Comparison of ENCODE assay signal across 13 cellular contexts in the genomic region with DNA sequence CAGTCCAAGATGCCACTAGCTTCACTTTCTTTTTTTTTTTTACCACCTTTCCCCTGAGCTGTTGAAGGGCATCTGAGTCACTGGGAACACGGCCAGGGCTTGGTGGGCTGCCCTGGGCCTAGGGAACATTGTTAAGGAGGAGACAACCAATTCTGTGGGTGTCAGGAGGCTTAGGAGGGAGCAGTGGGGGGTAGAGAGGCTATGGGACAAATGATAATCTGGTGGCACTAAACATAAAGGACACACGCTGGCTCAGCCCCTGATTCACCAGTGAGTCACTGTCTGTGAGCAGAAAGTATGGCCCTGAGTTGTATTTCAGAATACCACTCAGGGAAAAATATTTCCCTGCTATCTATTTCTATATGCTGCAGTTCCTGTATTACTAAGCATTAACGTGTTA.
DNase-seq lines count a peak whose midpoint lies in the region; ATAC-seq and TF ChIP-seq lines count a peak whose summit lies in the region.
"Had no signal": no experiment of that assay in that cellular context is flagged by ENCODE, and none has a peak within 500 bp of the region (broad histone marks: within the 10 kb centered on the region; RNA-seq: fewer than 3 reads in every experiment).

No MANE protein-coding gene starts in this region.

- no peaks in the 10 kb centered on the region for H3K36me3 Mint-ChIP-seq in activated CD8-positive, alpha-beta T cell treated with anti-CD3 and anti-CD28 coated beads, Interleukin-2, amount 10 ng/mL, durations not matched to agents 7 days and 5 days (ENCODE audit: low read depth)
- H3K36me3 Mint-ChIP-seq: mesothelial cell of epicardium had no signal

- H3K27me3 ChIP-seq in brain microvascular endothelial cell (replicated peaks), result no peaks in the 10 kb centered on the region
- H3K27me3 ChIP-seq: tibial nerve had no signal

- in situ Hi-C loops in brain microvascular endothelial cell (cut with HindIII; ENCODE audit: low pct_ligation_motif_present, low sequenced_read_pairs), result no loop called here

- H3K9me3 Mint-ChIP-seq in activated CD8-positive, alpha-beta T cell treated with anti-CD3 and anti-CD28 coated beads, Interleukin-2, amount 10 ng/mL, durations not matched to agents 7 days and 5 days (ENCODE audit: insufficient read depth), result no peaks in the 10 kb centered on the region
- H3K9me3 Mint-ChIP-seq: mesothelial cell of epicardium had no signal

- CTCF ChIA-PET in activated CD8-positive, alpha-beta T cell treated with anti-CD3 and anti-CD28 coated beads, Interleukin-2, amount 10 ng/mL, durations not matched to agents 7 days and 5 days (lab: Charles Lee), result no interaction called here

- H3K27ac ChIP-seq in brain microvascular endothelial cell, result peak overlapping the region; percentile 20
- H3K27ac ChIP-seq: tibial nerve had no signal

- H3K36me3 ChIP-seq in brain microvascular endothelial cell (replicated peaks), result no peaks in the 10 kb centered on the region
- H3K36me3 ChIP-seq: tibial nerve had no signal

- no peak overlapping the region for H3K27ac Mint-ChIP-seq in activated CD8-positive, alpha-beta T cell treated with anti-CD3 and anti-CD28 coated beads, Interleukin-2, amount 10 ng/mL, durations not matched to agents 7 days and 5 days
- H3K27ac Mint-ChIP-seq: GM23338, mesothelial cell of epicardium had no signal

- H3K4me1 Mint-ChIP-seq in activated CD8-positive, alpha-beta T cell treated with anti-CD3 and anti-CD28 coated beads, Interleukin-2, amount 10 ng/mL, durations not matched to agents 7 days and 5 days (ENCODE audit: low read depth), result no peaks in the 10 kb centered on the region

- ATAC-seq in HG03469 (IDR thresholded peaks at IDR 0.05; ENCODE audit: unreplicated experiment), result no peak
- ATAC-seq in GM19397 (IDR thresholded peaks at IDR 0.05; ENCODE audit: unreplicated experiment), result no peak
- ATAC-seq in activated CD8-positive, alpha-beta T cell treated with anti-CD3 and anti-CD28 coated beads, Interleukin-2, amount 10 ng/mL, durations not matched to agents 7 days and 5 days, result no peak
- ATAC-seq: GM23338 had no signal

- no peaks in the 10 kb centered on the region for H3K27me3 Mint-ChIP-seq in activated CD8-positive, alpha-beta T cell treated with anti-CD3 and anti-CD28 coated beads, Interleukin-2, amount 10 ng/mL, durations not matched to agents 7 days and 5 days (ENCODE audit: low read depth)

- DNase-seq in AG10803 (ENCODE audit: low read depth) (peak; percentile 37), LHCN-M2 (ENCODE audit: low read depth) (peak; percentile 60), brain microvascular endothelial cell (peak; percentile 78), kidney glomerular epithelial cell (lab: John Stamatoyannopoulos, UW) (peak; percentile 15), UCSD-AML1 (lab: John Stamatoyannopoulos, UW; ENCODE audit: unreplicated experiment) (no peak)
- DNase-seq in activated CD8-positive, alpha-beta T cell treated with anti-CD3 and anti-CD28 coated beads, Interleukin-2, amount 10 ng/mL, durations not matched to agents 7 days and 5 days, result no peak
- DNase-seq: activated effector memory CD4-positive, alpha-beta T cell treated with anti-CD3 and anti-CD28 coated beads, Interleukin-2, amount 50 U/mL, for 16 hours; cortex of kidney had no signal

- H3K4me3 Mint-ChIP-seq in activated CD8-positive, alpha-beta T cell treated with anti-CD3 and anti-CD28 coated beads, Interleukin-2, amount 10 ng/mL, durations not matched to agents 7 days and 5 days, result no peak overlapping the region
- H3K4me3 Mint-ChIP-seq: GM23338, mesothelial cell of epicardium had no signal

- POLR2A ChIA-PET in activated CD8-positive, alpha-beta T cell treated with anti-CD3 and anti-CD28 coated beads, Interleukin-2, amount 10 ng/mL, durations not matched to agents 7 days and 5 days (lab: Charles Lee), result no interaction called here

- H3K4me3 ChIP-seq in AG10803 (ENCODE audit: low read length), result no peak overlapping the region
- no peak overlapping the region for H3K4me3 ChIP-seq in brain microvascular endothelial cell (ENCODE audit: low read depth, low read length)
- H3K4me3 ChIP-seq: GM23338, tibial nerve had no signal

- TF ChIP-seq CTCF in AG10803 (conservative IDR thresholded peaks at IDR 0.05; ENCODE audit: low read length) (no peak), brain microvascular endothelial cell (IDR thresholded peaks at IDR 0.05; ENCODE audit: low read depth, low read length, missing control alignments) (no peak)

Comparison
In these comparisons a context has a peak if more than half of its experiments do, and no peak if none do; other contexts are left out.
1. DNase-seq: peak in AG10803 (single experiment), LHCN-M2 (single experiment), brain microvascular endothelial cell (single experiment) and kidney glomerular epithelial cell (single experiment); none in UCSD-AML1 (single experiment) and activated CD8-positive, alpha-beta T cell treated with anti-CD3 and anti-CD28 coated beads, Interleukin-2, amount 10 ng/mL, durations not matched to agents 7 days and 5 days (single experiment).